11 cellular contexts compared by ENCODE assay signal in the genomic region with DNA sequence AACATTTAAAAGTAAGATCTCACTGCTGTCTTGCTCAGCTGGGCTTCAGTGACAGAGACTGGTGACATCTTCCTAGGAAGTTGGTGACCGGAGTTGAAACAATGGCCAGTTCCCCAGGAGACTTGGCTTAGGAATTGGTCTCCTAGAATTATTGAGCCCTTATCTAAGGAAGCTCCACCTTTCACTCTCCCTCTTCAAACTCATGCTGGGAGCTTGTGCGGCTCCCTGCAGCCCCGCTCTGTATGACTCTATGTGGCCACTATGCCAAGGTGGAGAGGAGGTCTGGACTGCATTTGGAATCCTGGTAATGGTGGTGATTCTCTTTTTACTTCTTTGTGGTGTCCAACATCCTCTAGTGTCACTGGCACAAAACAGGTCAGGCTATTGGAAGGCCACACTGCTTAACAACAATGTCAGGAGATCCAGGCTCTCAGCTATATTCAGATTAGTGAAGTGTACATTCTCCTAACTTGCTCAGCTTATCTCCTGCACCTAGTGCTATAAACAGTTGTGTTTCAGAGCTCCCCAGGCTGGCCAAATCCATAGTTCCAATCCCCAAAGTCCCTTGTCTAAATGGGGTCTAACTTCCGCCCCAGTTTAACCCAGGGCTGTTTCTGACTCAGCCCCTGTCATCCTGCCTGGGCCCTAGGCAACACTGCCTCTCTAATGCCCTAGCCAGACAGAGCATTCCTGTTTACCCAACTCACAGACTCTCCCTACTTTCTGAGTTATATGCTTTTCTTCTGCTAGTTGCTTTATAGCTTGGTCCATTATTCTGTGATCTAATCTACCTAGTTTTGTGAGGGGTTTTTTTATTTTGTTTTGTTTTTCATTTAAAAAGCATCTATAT. TPM values are rescaled to one million over a fixed set of nuclear protein-coding genes. Genes with fewer than 3 reads are reported as not detected.
DNase-seq lines count a peak whose midpoint lies in the region; ATAC-seq and TF ChIP-seq lines count a peak whose summit lies in the region.
"Had no signal": no experiment of that assay in that cellular context is flagged by ENCODE, and none has a peak within 500 bp of the region (broad histone marks: within the 10 kb centered on the region; RNA-seq: fewer than 3 reads in every experiment).

No MANE protein-coding gene starts in this region.

- peaks cover 55% of the 10 kb centered on the region for H3K36me3 Mint-ChIP-seq in activated T-helper 17 cell treated with anti-CD3 and anti-CD28 coated beads, Interleukin-2, amount 50 U/mL, for 72 hours (ENCODE audit: low read depth)

- H3K9me3 ChIP-seq in GM23248 (ENCODE audit: low read depth) (no peaks in the 10 kb centered on the region), gastrocnemius medialis (no peaks in the 10 kb centered on the region)

- TF ChIP-seq POLR2A in gastrocnemius medialis (IDR thresholded peaks at IDR 0.05), result no peak

- 69% methylated on average over 4 of the region's 4 CpGs for WGBS in GM23248 (ENCODE audit: low coverage in 1 of 2, low lambda C conversion rate in 2 of 2, missing lambda C conversion rate in 2 of 2), 2 experiments

- peak; percentile 92 for DNase-seq in GM23248
- DNase-seq in glomerular visceral epithelial cell (ENCODE audit: extremely low spot score), result peak; percentile 55
- no peak for DNase-seq in gastrocnemius medialis
- no peak for DNase-seq in cerebellar nuclear complex (lab: John Stamatoyannopoulos, UW)
- no peak for DNase-seq in activated T-cell treated with anti-CD3 and anti-CD28 coated beads for 4 hours
- DNase-seq: GF-D8, NCI-H345 had no signal

- H3K27me3 Mint-ChIP-seq in activated T-helper 17 cell treated with anti-CD3 and anti-CD28 coated beads, Interleukin-2, amount 50 U/mL, for 72 hours, result no peaks in the 10 kb centered on the region

- H3K9me3 Mint-ChIP-seq in activated T-helper 17 cell treated with anti-CD3 and anti-CD28 coated beads, Interleukin-2, amount 50 U/mL, for 72 hours, result no peaks in the 10 kb centered on the region

- peaks cover 51% of the 10 kb centered on the region for H3K4me1 Mint-ChIP-seq in activated T-helper 17 cell treated with anti-CD3 and anti-CD28 coated beads, Interleukin-2, amount 50 U/mL, for 72 hours

- no peak overlapping the region for H3K4me3 ChIP-seq in GM23248
- no peak overlapping the region for H3K4me3 ChIP-seq in gastrocnemius medialis

- H3K27ac ChIP-seq in GM23248, result peak overlapping the region; percentile 97
- H3K27ac ChIP-seq in gastrocnemius medialis, result peak overlapping the region; percentile 1 to 44 (median 21)

- ATAC-seq in activated T-helper 17 cell treated with anti-CD3 and anti-CD28 coated beads, Interleukin-2, amount 50 U/mL, for 72 hours (replicated peaks), result no peak
- ATAC-seq in gastrocnemius medialis (no peak), HG03520 (IDR thresholded peaks at IDR 0.05; ENCODE audit: unreplicated experiment) (no peak), HG03442 (IDR thresholded peaks at IDR 0.05; ENCODE audit: unreplicated experiment) (no peak)
- ATAC-seq: activated CD4-positive, CD25-positive, alpha-beta regulatory T cell treated with anti-CD3 and anti-CD28 coated beads, Interleukin-2, amount 50 U/mL, for 24 hours had no signal

- in situ Hi-C loops in GM23248 (cut with MboI) (no loop called here), gastrocnemius medialis (cut with MboI; ENCODE audit: low sequenced_read_pairs in 4 of 4) (no loop called here)

- H3K27ac Mint-ChIP-seq in activated T-helper 17 cell treated with anti-CD3 and anti-CD28 coated beads, Interleukin-2, amount 50 U/mL, for 72 hours, result peak overlapping the region; percentile 28

- no peaks in the 10 kb centered on the region for H3K9me2 ChIP-seq in GM23248 (ENCODE audit: insufficient read depth)

- H3K4me3 Mint-ChIP-seq in activated T-helper 17 cell treated with anti-CD3 and anti-CD28 coated beads, Interleukin-2, amount 50 U/mL, for 72 hours, result no peak overlapping the region

- H3K4me1 ChIP-seq in GM23248 (ENCODE audit: insufficient read depth) (peaks cover 49% of the 10 kb centered on the region), gastrocnemius medialis (peaks cover 5 to 11% of the 10 kb centered on the region in 2 donors)

- H2AFZ ChIP-seq in GM23248, result no peak overlapping the region

- no peaks in the 10 kb centered on the region; the same call in 1 of the 2 replicates for H4K20me1 ChIP-seq in GM23248 (ENCODE audit: insufficient read depth)

- H3K79me2 ChIP-seq in GM23248 (ENCODE audit: insufficient read depth), result peaks cover 95% of the 10 kb centered on the region

- peaks cover 74% of the 10 kb centered on the region for H3F3A ChIP-seq in GM23248 (ENCODE audit: insufficient read depth)

- H3K9ac ChIP-seq in GM23248, result peak overlapping the region; percentile 75

- H3K27me3 ChIP-seq in GM23248 (replicated peaks; ENCODE audit: insufficient read depth) (no peaks in the 10 kb centered on the region), gastrocnemius medialis (no peaks in the 10 kb centered on the region)

- intact Hi-C loops in gastrocnemius medialis (cut with DNase I; ENCODE audit: low total_unique reads), result no loop called here

- TF ChIP-seq CTCF in gastrocnemius medialis (IDR thresholded peaks at IDR 0.05 in 4 of 5, conservative IDR thresholded peaks at IDR 0.05 in 1 of 5), result no peak

- 0 out of 2 replicates have a peak, but pooled peaks cover 3% of the 10 kb centered on the region for H3K36me3 ChIP-seq in GM23248 (ENCODE audit: low read depth)
- no peaks in the 10 kb centered on the region for H3K36me3 ChIP-seq in gastrocnemius medialis

- peak overlapping the region; percentile 68 for H3K4me2 ChIP-seq in GM23248 (ENCODE audit: unreplicated experiment)

RNA-seq across cellular contexts. Expression of a gene that starts 18.3 kb away (rescaled TPM):
- 82.8 and 86.6 TPM in 2 replicates for total RNA-seq in GM23248 (2014; rRNA removed; shearing (Covaris generic))
- polyA plus RNA-seq in GM23248 (2016; fragmentation: Nextera tagmentation; extraction: Ambion mirVana), result 49.5 and 49.7 TPM in 2 replicates
- 100 to 1,000 TPM; 101 TPM for total RNA-seq in activated T-helper 17 cell treated with anti-CD3 and anti-CD28 coated beads, Interleukin-2, amount 50 U/mL, for 72 hours
- total RNA-seq in gastrocnemius medialis, result 10 to 100 TPM in 3 of 4 donors, 1 to 10 TPM in 1; 9.3 to 19.0 (median 12.0) TPM

Comparison
In these comparisons a context has a peak if more than half of its experiments do, and no peak if none do; other contexts are left out.
1. DNase-seq: peak in GM23248 (single experiment) and glomerular visceral epithelial cell (single experiment); none in gastrocnemius medialis (0 of 2), cerebellar nuclear complex (0 of 2) and activated T-cell treated with anti-CD3 and anti-CD28 coated beads for 4 hours (single experiment).